In genomic region chr10:132924046-132924952, GRCh38 we compare ENCODE assay signal across 23 cellular contexts. TPM values are rescaled to one million over a fixed set of nuclear protein-coding genes. Genes with fewer than 3 reads are reported as not detected.
"Had no signal": no experiment of that assay in that cellular context is flagged by ENCODE, and none has a peak within 500 bp of the region (broad histone marks: within the 10 kb centered on the region; RNA-seq: fewer than 3 reads in every experiment).

No MANE protein-coding gene starts in this region.

- H3K4me1 ChIP-seq: breast epithelium, esophagus muscularis mucosa, foreskin keratinocyte, prostate gland, testis, transverse colon had no signal

- H3K27ac ChIP-seq: breast epithelium, esophagus muscularis mucosa, foreskin keratinocyte, ovary, prostate gland, testis, transverse colon had no signal

- H3K36me3 Mint-ChIP-seq: activated naive CD4-positive, alpha-beta T cell treated with anti-CD3 and anti-CD28 coated beads, Interleukin-2, amount 50 U/mL, for 72 hours had no signal

- H3K9me3 Mint-ChIP-seq: activated B cell treated with CpG ODN at 0.5 μM for 24 hours; activated CD8-positive, alpha-beta T cell treated with anti-CD3 and anti-CD28 coated beads for 36 hours; activated naive CD4-positive, alpha-beta T cell treated with anti-CD3 and anti-CD28 coated beads, Interleukin-2, amount 50 U/mL, for 72 hours; activated T-cell treated with anti-CD3 and anti-CD28 coated beads, Interleukin-2, amount 50 U/mL, for 4 hours; activated T-helper 17 cell treated with anti-CD3 and anti-CD28 coated beads, Interleukin-2, amount 50 U/mL, for 72 hours; dendritic cell treated with granulocyte-macrophage colony-stimulating factor and Interleukin-4, amounts not matched to agents 40 ng/mL and 50 ng/mL, for 4 days; endodermal cell; nephron had no signal

- H3K4me3 Mint-ChIP-seq: activated B cell treated with CpG ODN at 0.5 μM for 24 hours; activated CD8-positive, alpha-beta T cell treated with anti-CD3 and anti-CD28 coated beads for 36 hours; activated T-cell treated with anti-CD3 and anti-CD28 coated beads, Interleukin-2, amount 50 U/mL, for 4 hours; activated T-helper 17 cell treated with anti-CD3 and anti-CD28 coated beads, Interleukin-2, amount 50 U/mL, for 72 hours; dendritic cell treated with granulocyte-macrophage colony-stimulating factor and Interleukin-4, amounts not matched to agents 40 ng/mL and 50 ng/mL, for 4 days; endodermal cell; nephron; T-helper 17 cell had no signal

- H3K4me1 Mint-ChIP-seq: activated T-helper 17 cell treated with anti-CD3 and anti-CD28 coated beads, Interleukin-2, amount 50 U/mL, for 72 hours; endodermal cell; T-helper 17 cell had no signal

- H3K36me3 ChIP-seq: breast epithelium, esophagus muscularis mucosa, ovary, prostate gland, transverse colon had no signal

- H3K9me3 ChIP-seq: breast epithelium, esophagus muscularis mucosa, ovary, prostate gland, testis, transverse colon had no signal

- H3K4me3 ChIP-seq: breast epithelium, esophagus muscularis mucosa, ovary, prostate gland, testis, transverse colon had no signal

- H3K27me3 Mint-ChIP-seq: activated CD8-positive, alpha-beta T cell treated with anti-CD3 and anti-CD28 coated beads for 36 hours; activated T-helper 17 cell treated with anti-CD3 and anti-CD28 coated beads, Interleukin-2, amount 50 U/mL, for 72 hours; T-helper 17 cell had no signal

- DNase-seq: activated B cell treated with CpG ODN at 0.5 μM for 24 hours; activated CD4-positive, alpha-beta T cell treated with anti-CD3 and anti-CD28 coated beads, Interleukin-2, amount 50 U/mL, for 1 hour; activated CD8-positive, alpha-beta T cell treated with anti-CD3 and anti-CD28 coated beads for 36 hours; activated gamma-delta T cell treated with Interleukin-2 at 50 U/mL for 16 hours; activated T-cell treated with anti-CD3 and anti-CD28 coated beads, Interleukin-2, amount 50 U/mL, for 4 hours; central memory CD4-positive, alpha-beta T cell; endodermal cell; foreskin keratinocyte; mesenchymal stem cell; retina; stimulated activated naive CD4-positive, alpha-beta T cell; T-helper 17 cell; testis; transverse colon had no signal

- H3K27me3 ChIP-seq: breast epithelium, foreskin keratinocyte, ovary, testis, transverse colon had no signal

- H3K27ac Mint-ChIP-seq: activated B cell treated with CpG ODN at 0.5 μM for 24 hours; activated CD8-positive, alpha-beta T cell treated with anti-CD3 and anti-CD28 coated beads for 36 hours; activated naive CD4-positive, alpha-beta T cell treated with anti-CD3 and anti-CD28 coated beads, Interleukin-2, amount 50 U/mL, for 72 hours; activated T-helper 17 cell treated with anti-CD3 and anti-CD28 coated beads, Interleukin-2, amount 50 U/mL, for 72 hours; dendritic cell treated with granulocyte-macrophage colony-stimulating factor and Interleukin-4, amounts not matched to agents 40 ng/mL and 50 ng/mL, for 4 days; endodermal cell; nephron; T-helper 17 cell had no signal

- ATAC-seq: activated CD8-positive, alpha-beta T cell treated with anti-CD3 and anti-CD28 coated beads for 36 hours; activated naive CD4-positive, alpha-beta T cell treated with anti-CD3 and anti-CD28 coated beads, Interleukin-2, amount 50 U/mL, for 72 hours; activated T-cell treated with anti-CD3 and anti-CD28 coated beads, Interleukin-2, amount 50 U/mL, for 4 hours; activated T-helper 17 cell treated with anti-CD3 and anti-CD28 coated beads, Interleukin-2, amount 50 U/mL, for 72 hours; foreskin keratinocyte; T-helper 17 cell had no signal

RNA-seq across cellular contexts. Expression of gene CFAP46, which starts 18.1 kb away (rescaled TPM):
- total RNA-seq: activated T-helper 17 cell treated with anti-CD3 and anti-CD28 coated beads, Interleukin-2, amount 50 U/mL, for 72 hours; T-helper 17 cell; transverse colon had no signal
- polyA plus RNA-seq: urinary bladder had no signal
